9 cellular contexts compared by ENCODE assay signal in the genomic region with DNA sequence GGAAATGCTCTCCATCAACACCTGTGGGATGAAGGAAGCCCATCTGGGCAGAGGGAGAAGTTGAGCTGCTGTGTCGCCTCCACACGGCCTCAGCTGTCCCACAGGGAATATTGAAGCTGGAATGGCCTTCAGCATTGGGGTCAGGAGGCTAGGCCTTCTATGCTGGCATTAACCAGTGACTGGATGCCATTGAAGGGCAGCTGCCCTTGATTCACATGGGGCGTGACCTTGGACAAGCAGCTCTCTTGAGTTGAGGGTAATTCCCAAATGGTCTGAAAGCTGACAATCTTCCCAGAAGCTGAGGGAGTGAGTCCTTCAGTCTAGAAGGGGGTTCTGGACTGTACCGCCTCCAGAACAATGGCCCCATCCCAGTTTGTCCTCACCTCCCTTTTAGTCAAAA. TPM values are rescaled to one million over a fixed set of nuclear protein-coding genes. Genes with fewer than 3 reads are reported as not detected.
DNase-seq lines count a peak whose midpoint lies in the region; ATAC-seq and TF ChIP-seq lines count a peak whose summit lies in the region.
"Had no signal": no experiment of that assay in that cellular context is flagged by ENCODE, and none has a peak within 500 bp of the region (broad histone marks: within the 10 kb centered on the region; RNA-seq: fewer than 3 reads in every experiment).

No MANE protein-coding gene starts in this region.

- in situ Hi-C loops in GM23248 (cut with MboI): no loop called here

- H3K9ac ChIP-seq in GM23248 (peak overlapping the region; percentile 84), SU-DHL-6 (ENCODE audit: low read length) (peak overlapping the region; percentile 97), skeletal muscle tissue (ENCODE audit: low read depth in 1 of 3, low read length in 3 of 3) (peak overlapping the region; percentile 69 to 86 (median 79))

- H3K27me3 ChIP-seq in GM23248 (replicated peaks; ENCODE audit: insufficient read depth) (no peaks in the 10 kb centered on the region), SU-DHL-6 (ENCODE audit: low read length) (no peaks in the 10 kb centered on the region), left ventricle myocardium inferior (ENCODE audit: low read depth) (no peaks in the 10 kb centered on the region), skeletal muscle tissue (ENCODE audit: control insufficient read depth in 3 of 3, insufficient read depth in 3 of 3, low read length in 3 of 3) (no peaks in the 10 kb centered on the region)

- WGBS in GM23248 (ENCODE audit: low coverage in 1 of 2, low lambda C conversion rate in 2 of 2, missing lambda C conversion rate in 2 of 2), 2 experiments: 75 to 80% methylated on average over 4 of the region's 4 CpGs

- H3K36me3 ChIP-seq in GM23248 (ENCODE audit: low read depth) (peaks cover 35% of the 10 kb centered on the region), SU-DHL-6 (ENCODE audit: low read length) (no peaks in the 10 kb centered on the region), left ventricle myocardium inferior (peaks cover 60% of the 10 kb centered on the region), skeletal muscle tissue (ENCODE audit: control insufficient read depth in 3 of 3, insufficient read depth in 3 of 3, low read length in 3 of 3) (peaks cover 24 to 40% (median 32%) of the 10 kb centered on the region in 3 donors)

- DNase-seq in GM23248 (no peak), left ventricle myocardium inferior (no peak), GOT3 (lab: John Stamatoyannopoulos, UW) (no peak), glomerular visceral epithelial cell (ENCODE audit: extremely low spot score) (no peak)
- no peak for DNase-seq in stimulated activated naive CD4-positive, alpha-beta T cell (lab: John Stamatoyannopoulos, UW)
- DNase-seq: NCI-H1436 treated with DMSO at 0.1 percent for 48 hours had no signal

- H3K9me2 ChIP-seq in GM23248 (ENCODE audit: insufficient read depth) (no peaks in the 10 kb centered on the region), SU-DHL-6 (replicated peaks; ENCODE audit: insufficient read depth, low read length) (no peaks in the 10 kb centered on the region)

- intact Hi-C loops in left ventricle myocardium inferior (cut with micrococcal nuclease): no loop called here

- H3K4me3 ChIP-seq in GM23248 (no peak overlapping the region), SU-DHL-6 (ENCODE audit: insufficient read depth, low read length, poor library complexity, severe bottlenecking) (no peak overlapping the region), left ventricle myocardium inferior (peak overlapping the region; percentile 73), skeletal muscle tissue (ENCODE audit: low read length in 3 of 3) (peak overlapping the region; percentile 22 to 66 (median 46))

- H3K27ac ChIP-seq in GM23248: 0 out of 2 replicates have a peak overlapping the region, but pooled peaks have one; percentile 88
- peak overlapping the region; percentile 99 for H3K27ac ChIP-seq in SU-DHL-6 (ENCODE audit: low read depth, low read length)
- peak overlapping the region; percentile 98 for H3K27ac ChIP-seq in left ventricle myocardium inferior (replicated peaks)
- peak overlapping the region; percentile 99 for H3K27ac ChIP-seq in skeletal muscle tissue (ENCODE audit: low read depth, low read length)

- H3K4me1 ChIP-seq in GM23248 (ENCODE audit: insufficient read depth): peaks cover 44% of the 10 kb centered on the region
- H3K4me1 ChIP-seq in left ventricle myocardium inferior: peaks cover 90% of the 10 kb centered on the region
- H3K4me1 ChIP-seq in skeletal muscle tissue (ENCODE audit: control insufficient read depth in 3 of 3, insufficient read depth in 3 of 3, low read length in 3 of 3): peaks cover 67 to 83% (median 69%) of the 10 kb centered on the region in 3 donors

- ATAC-seq in GM21529 (IDR thresholded peaks at IDR 0.05; ENCODE audit: unreplicated experiment): no peak

- H3K79me2 ChIP-seq in GM23248 (ENCODE audit: insufficient read depth): peaks cover 48% of the 10 kb centered on the region
- H3K79me2 ChIP-seq in SU-DHL-6 (ENCODE audit: insufficient read depth, low read length): peaks cover 33% of the 10 kb centered on the region

- H2AFZ ChIP-seq in GM23248 (no peak overlapping the region), SU-DHL-6 (ENCODE audit: low read depth, low read length, severe bottlenecking) (no peak overlapping the region)

- no peaks in the 10 kb centered on the region for H3K9me3 ChIP-seq in GM23248 (ENCODE audit: low read depth)
- H3K9me3 ChIP-seq in SU-DHL-6 (ENCODE audit: insufficient read depth, low read length): no peaks in the 10 kb centered on the region
- H3K9me3 ChIP-seq in left ventricle myocardium inferior (replicated peaks): no peaks in the 10 kb centered on the region
- H3K9me3 ChIP-seq in skeletal muscle tissue (ENCODE audit: control insufficient read depth in 3 of 3, low read length in 3 of 3): no peaks in the 10 kb centered on the region

- H3F3A ChIP-seq in GM23248 (ENCODE audit: insufficient read depth): peaks cover 37% of the 10 kb centered on the region
- peaks cover 37% of the 10 kb centered on the region for H3F3A ChIP-seq in SU-DHL-6 (ENCODE audit: insufficient read depth)

- H3K4me2 ChIP-seq in GM23248 (ENCODE audit: unreplicated experiment): peak overlapping the region; percentile 89
- H3K4me2 ChIP-seq in SU-DHL-6 (ENCODE audit: low read depth, low read length, poor library complexity, severe bottlenecking): peak overlapping the region; percentile 100

- TF ChIP-seq CTCF in SU-DHL-6 (IDR thresholded peaks at IDR 0.05; ENCODE audit: insufficient read depth, low read length, poor library complexity, severe bottlenecking): no peak
- TF ChIP-seq CTCF in left ventricle myocardium inferior (IDR thresholded peaks at IDR 0.05; ENCODE audit: borderline replicate concordance): no peak

- no peaks in the 10 kb centered on the region for H4K20me1 ChIP-seq in GM23248 (ENCODE audit: insufficient read depth)
- H4K20me1 ChIP-seq in SU-DHL-6 (ENCODE audit: low read depth, low read length): peaks cover 4% of the 10 kb centered on the region

RNA-seq across cellular contexts. Expression of gene BCL3, which starts 6.7 kb away (rescaled TPM):
- 11.3 and 18.6 TPM in 2 replicates for total RNA-seq in GM23248 (2014; rRNA removed; shearing (Covaris generic))
- polyA plus RNA-seq in GM23248 (2016; fragmentation: Nextera tagmentation; extraction: Ambion mirVana): 24.6 and 26.8 TPM in 2 replicates
- total RNA-seq in left ventricle myocardium inferior: 15.0 TPM
- 3.1 TPM for total RNA-seq in skeletal muscle tissue

RNA-seq across cellular contexts. Expression of gene CBLC, which starts 22.5 kb away (rescaled TPM):
- not detected in 2 replicates for total RNA-seq in GM23248 (2014; rRNA removed; shearing (Covaris generic))
- polyA plus RNA-seq in GM23248 (2016; fragmentation: Nextera tagmentation; extraction: Ambion mirVana): not detected in 2 replicates
- total RNA-seq in left ventricle myocardium inferior: not detected
- not detected for total RNA-seq in skeletal muscle tissue

RNA-seq across cellular contexts. Expression of gene BCAM, which starts 53.7 kb away (rescaled TPM):
- total RNA-seq in GM23248 (2014; rRNA removed; shearing (Covaris generic)): 1.3 and 2.1 TPM in 2 replicates
- polyA plus RNA-seq in GM23248 (2016; fragmentation: Nextera tagmentation; extraction: Ambion mirVana): 1.4 and 1.5 TPM in 2 replicates
- 91.9 TPM for total RNA-seq in left ventricle myocardium inferior
- total RNA-seq in skeletal muscle tissue: 89.8 TPM

RNA-seq across cellular contexts. Expression of gene CEACAM16, which starts 56.3 kb away (rescaled TPM):
- not detected in 2 replicates for total RNA-seq in GM23248 (2014; rRNA removed; shearing (Covaris generic))
- polyA plus RNA-seq in GM23248 (2016; fragmentation: Nextera tagmentation; extraction: Ambion mirVana): not detected in 2 replicates
- not detected for total RNA-seq in left ventricle myocardium inferior
- total RNA-seq in skeletal muscle tissue: 1.0 TPM

Comparison
In these comparisons a context has a peak if more than half of its experiments do, and no peak if none do; other contexts are left out.
1. H3K4me3 ChIP-seq: peak in left ventricle myocardium inferior (single experiment) and skeletal muscle tissue (3 of 3); none in GM23248 (single experiment) and SU-DHL-6 (single experiment).
2. RNA of gene BCAM, which starts 53.7 kb away (total RNA-seq): 91.9 TPM in left ventricle myocardium inferior (single experiment) and 89.8 TPM in skeletal muscle tissue (single experiment); 1.3 to 2.1 TPM in GM23248; every median in the first group is over 10 times any median in the second.
3. Peak in every context shown above with its lines, with median percentiles within 50 percentile points of each other: H3K27ac ChIP-seq and H3K9ac ChIP-seq.